ENCODE assay signal across 17 cellular contexts in genomic region chr4:119518915-119519410, GRCh38.
DNase-seq lines count a peak whose midpoint lies in the region; ATAC-seq and TF ChIP-seq lines count a peak whose summit lies in the region.
"Had no signal": no experiment of that assay in that cellular context is flagged by ENCODE, and none has a peak within 500 bp of the region (broad histone marks: within the 10 kb centered on the region; RNA-seq: fewer than 3 reads in every experiment).

No MANE protein-coding gene starts in this region.

- peak overlapping the region; percentile 68 for H3K27ac ChIP-seq in left ventricle myocardium inferior (replicated peaks)
- H3K27ac ChIP-seq in coronary artery, result peak overlapping the region; percentile 49 to 62
- H3K27ac ChIP-seq in sigmoid colon, result peak overlapping the region in 3 of 4 donors; percentile 1 to 48 (median 6)
- no peak overlapping the region for H3K27ac ChIP-seq in SJCRH30
- H3K27ac ChIP-seq in dorsolateral prefrontal cortex, result no peak overlapping the region
- H3K27ac ChIP-seq: A549, KMS-11 had no signal

- TF ChIP-seq CTCF in left ventricle myocardium inferior (IDR thresholded peaks at IDR 0.05; ENCODE audit: borderline replicate concordance) (no peak), coronary artery (IDR thresholded peaks at IDR 0.05) (no peak), sigmoid colon (IDR thresholded peaks at IDR 0.05) (no peak), dorsolateral prefrontal cortex (IDR thresholded peaks at IDR 0.05 in 54 of 56, conservative IDR thresholded peaks at IDR 0.05 in 2 of 56; ENCODE audit: low read depth in 1 of 56, partially characterized antibody in 56 of 56) (no peak)

- H3K4me1 ChIP-seq in left ventricle myocardium inferior (peaks cover 36% of the 10 kb centered on the region), sigmoid colon (peaks cover 0 to 43% (median 26%) of the 10 kb centered on the region in 4 donors), SJCRH30 (no peaks in the 10 kb centered on the region)

- no peak for TF ChIP-seq EP300 in sigmoid colon (IDR thresholded peaks at IDR 0.05)

- no peaks in the 10 kb centered on the region for H3K27me3 ChIP-seq in left ventricle myocardium inferior (ENCODE audit: low read depth)
- no peaks in the 10 kb centered on the region for H3K27me3 ChIP-seq in sigmoid colon
- H3K27me3 ChIP-seq in SJCRH30, result no peaks in the 10 kb centered on the region
- no peaks in the 10 kb centered on the region for H3K27me3 ChIP-seq in dorsolateral prefrontal cortex

- intact Hi-C loops in left ventricle myocardium inferior (cut with micrococcal nuclease), result no loop called here
- intact Hi-C loops in Right ventricle myocardium inferior (cut with DNase I), result no loop called here
- intact Hi-C loops in sigmoid colon (cut with DNase I), result no loop called here
- intact Hi-C loops in dorsolateral prefrontal cortex (cut with DNase I), result no loop called here

- H3K9me3 ChIP-seq in left ventricle myocardium inferior (replicated peaks) (no peaks in the 10 kb centered on the region), sigmoid colon (no peaks in the 10 kb centered on the region), SJCRH30 (replicated peaks) (no peaks in the 10 kb centered on the region)
- H3K9me3 ChIP-seq: A549, Caco-2 had no signal

- TF ChIP-seq POLR2A in sigmoid colon (IDR thresholded peaks at IDR 0.05), result no peak

- H3K36me3 ChIP-seq in left ventricle myocardium inferior (peaks cover 46% of the 10 kb centered on the region), sigmoid colon (peaks cover 0 to 80% (median 11%) of the 10 kb centered on the region in 4 donors), SJCRH30 (peaks cover 20% of the 10 kb centered on the region; the same call in 1 of the 2 replicates)

- H3K4me3 ChIP-seq in left ventricle myocardium inferior (no peak overlapping the region), coronary artery (no peak overlapping the region), sigmoid colon (no peak overlapping the region), SJCRH30 (no peak overlapping the region), dorsolateral prefrontal cortex (no peak overlapping the region)
- H3K4me3 ChIP-seq: A549 had no signal

- DNase-seq in left ventricle myocardium inferior (no peak), Right ventricle myocardium inferior (ENCODE audit: missing footprints) (no peak), coronary artery (ENCODE audit: low spot score) (no peak), sigmoid colon (no peak), SJCRH30 (no peak), A172 (ENCODE audit: low spot score) (no peak), dorsolateral prefrontal cortex (no peak)
- DNase-seq: Caco-2; CD4-positive, alpha-beta T cell; GF-D8; NCI-H1417; NCI-H1930; NCI-H226; NCI-H524 treated with DMSO at 0.1 percent for 48 hours had no signal

- WGBS in sigmoid colon, 2 donors, result 97% methylated on average over 3 of the region's 3 CpGs

- ATAC-seq in Right ventricle myocardium inferior (no peak), GM19397 (IDR thresholded peaks at IDR 0.05; ENCODE audit: unreplicated experiment) (no peak)

Comparison
In these comparisons a context has a peak if more than half of its experiments do, and no peak if none do; other contexts are left out.
1. H3K27ac ChIP-seq: peak in left ventricle myocardium inferior (single experiment), coronary artery (2 of 2) and sigmoid colon (3 of 4); none in SJCRH30 (single experiment) and dorsolateral prefrontal cortex (0 of 59).